ENCODE assay signal across 8 cellular contexts in genomic region chr1:109640285-109640865, GRCh38. TPM values are rescaled to one million over a fixed set of nuclear protein-coding genes. Genes with fewer than 3 reads are reported as not detected.
A peak's percentile ranks its signal among the peaks of the same experiment; 100 is the strongest.
DNase-seq lines count a peak whose midpoint lies in the region; ATAC-seq and TF ChIP-seq lines count a peak whose summit lies in the region.

No MANE protein-coding gene starts in this region.

- ATAC-seq in GM19438 (IDR thresholded peaks at IDR 0.05; ENCODE audit: low read depth, unreplicated experiment) = peak; percentile 55
- peak; percentile 38 to 75 (median 71) for ATAC-seq in heart left ventricle
- no peak for ATAC-seq in GM21528 (IDR thresholded peaks at IDR 0.05; ENCODE audit: low FRiP score, unreplicated experiment)

- H3K36me3 ChIP-seq in Loucy (ENCODE audit: insufficient read depth, low read length) (no peaks in the 10 kb centered on the region), heart left ventricle (no peaks in the 10 kb centered on the region)

- intact Hi-C loops in heart left ventricle (cut with DNase I) = loop anchor here (2.0 to 10.0 kb wide), 7 partner anchors 47 to 347 kb away; partner anchors contain the start of genes AHCYL1 (in 8 of the 10), GNAI3 (in 5 of the 10) and GSTM1 (in 3 of the 10)

- H3K27ac Mint-ChIP-seq in activated naive CD4-positive, alpha-beta T cell treated with anti-CD3 and anti-CD28 coated beads, Interleukin-2, amount 10 ng/mL, durations not matched to agents 7 days and 5 days = no peak overlapping the region

- no peaks in the 10 kb centered on the region for H3K79me2 ChIP-seq in Loucy (ENCODE audit: insufficient read depth, low read length)

- 35 to 54% (median 44%) methylated on average over 2 to 5 of the region's 5 CpGs for WGBS in heart left ventricle, 4 donors

- no peaks in the 10 kb centered on the region for H3K9me3 Mint-ChIP-seq in activated naive CD4-positive, alpha-beta T cell treated with anti-CD3 and anti-CD28 coated beads, Interleukin-2, amount 10 ng/mL, durations not matched to agents 7 days and 5 days

- TF ChIP-seq POLR2A in heart left ventricle (IDR thresholded peaks at IDR 0.05) = no peak

- H3K9me2 ChIP-seq in Loucy (replicated peaks; ENCODE audit: low read depth, low read length) = no peaks in the 10 kb centered on the region

- no peak overlapping the region for H3K27ac ChIP-seq in heart left ventricle

- H3K4me1 Mint-ChIP-seq in activated naive CD4-positive, alpha-beta T cell treated with anti-CD3 and anti-CD28 coated beads, Interleukin-2, amount 10 ng/mL, durations not matched to agents 7 days and 5 days = peaks cover 17% of the 10 kb centered on the region

- H3K27me3 Mint-ChIP-seq in activated naive CD4-positive, alpha-beta T cell treated with anti-CD3 and anti-CD28 coated beads, Interleukin-2, amount 10 ng/mL, durations not matched to agents 7 days and 5 days = peaks cover 40% of the 10 kb centered on the region

- H3K9ac ChIP-seq in Loucy (ENCODE audit: low read depth, low read length, poor library complexity, severe bottlenecking) = no peak overlapping the region

- TF ChIP-seq CTCF in Loucy (conservative IDR thresholded peaks at IDR 0.05; ENCODE audit: low read length) = peak; percentile 97
- peak; percentile 86 to 98 (median 94) for TF ChIP-seq CTCF in heart left ventricle (IDR thresholded peaks at IDR 0.05)
- peak; percentile 97 for TF ChIP-seq CTCF in retinal pigment epithelial cell (conservative IDR thresholded peaks at IDR 0.05; ENCODE audit: low read depth, low read length)

- H3K27me3 ChIP-seq in Loucy (ENCODE audit: insufficient read depth, low read length, poor library complexity, severe bottlenecking) (no peaks in the 10 kb centered on the region), heart left ventricle (no peaks in the 10 kb centered on the region)

- DNase-seq in C1 segment of cervical spinal cord (lab: John Stamatoyannopoulos, UW) = peak in 12 of 14 donors; percentile 36 to 84 (median 64)
- peak; percentile 64 for DNase-seq in SKM-1 (lab: John Stamatoyannopoulos, UW; ENCODE audit: unreplicated experiment)
- peak; percentile 95 for DNase-seq in activated naive CD4-positive, alpha-beta T cell treated with anti-CD3 and anti-CD28 coated beads, Interleukin-2, amount 10 ng/mL, durations not matched to agents 7 days and 5 days
- peak; percentile 76 to 91 (median 83) for DNase-seq in heart left ventricle
- DNase-seq in retinal pigment epithelial cell (ENCODE audit: low read depth) = no peak

- H3K4me1 ChIP-seq in Loucy (ENCODE audit: insufficient read depth, low read length, poor library complexity, severe bottlenecking) = peaks cover 6% of the 10 kb centered on the region
- peaks cover 0 to 23% (median 10%) of the 10 kb centered on the region in 12 donors for H3K4me1 ChIP-seq in heart left ventricle

- CTCF ChIA-PET in activated naive CD4-positive, alpha-beta T cell treated with anti-CD3 and anti-CD28 coated beads, Interleukin-2, amount 10 ng/mL, durations not matched to agents 7 days and 5 days (lab: Charles Lee) = interaction anchor here (0.5 to 12.4 kb wide), 53 partner anchors 10 to 421 kb away, joined by 3 to 326 read pairs (median 4); partner anchors contain the start of genes AHCYL1, AMPD2, GNAI3 and GNAT2

- H3K4me3 ChIP-seq in Loucy (ENCODE audit: low read length, poor library complexity, severe bottlenecking) = no peak overlapping the region
- H3K4me3 ChIP-seq in heart left ventricle = no peak overlapping the region
- H3K4me3 ChIP-seq in retinal pigment epithelial cell (ENCODE audit: low read length) = no peak overlapping the region

- H3K4me3 Mint-ChIP-seq in activated naive CD4-positive, alpha-beta T cell treated with anti-CD3 and anti-CD28 coated beads, Interleukin-2, amount 10 ng/mL, durations not matched to agents 7 days and 5 days = no peak overlapping the region

- H3K36me3 Mint-ChIP-seq in activated naive CD4-positive, alpha-beta T cell treated with anti-CD3 and anti-CD28 coated beads, Interleukin-2, amount 10 ng/mL, durations not matched to agents 7 days and 5 days = no peaks in the 10 kb centered on the region

- no peak overlapping the region for H3K4me2 ChIP-seq in Loucy (ENCODE audit: low read depth, low read length, poor library complexity, severe bottlenecking)

- peak overlapping the region; percentile 47 for H2AFZ ChIP-seq in Loucy (ENCODE audit: low read length)

- no peaks in the 10 kb centered on the region; the same call in 1 of the 2 replicates for H3F3A ChIP-seq in Loucy (ENCODE audit: low read depth)

- no peaks in the 10 kb centered on the region for H3K9me3 ChIP-seq in Loucy (ENCODE audit: insufficient read depth, low read depth, low read length)
- H3K9me3 ChIP-seq in heart left ventricle = no peaks in the 10 kb centered on the region

- no peaks in the 10 kb centered on the region for H4K20me1 ChIP-seq in Loucy (ENCODE audit: insufficient read depth, low read length, poor library complexity, severe bottlenecking)

RNA-seq across cellular contexts. Expression of gene GSTM4, which starts 15.5 kb away (rescaled TPM):
- total RNA-seq in heart left ventricle = 10 to 100 TPM; 29.2 to 48.4 (median 44.5) TPM
- 10 to 100 TPM; 21.7 to 42.1 TPM for polyA plus RNA-seq in heart left ventricle

RNA-seq across cellular contexts. Expression of gene AMPD2, which starts 20.7 kb away (rescaled TPM):
- total RNA-seq in heart left ventricle = 10 to 100 TPM in 5 of 9 donors, 1 to 10 TPM in 4; 7.5 to 29.9 (median 10.0) TPM
- 10 to 100 TPM in 1 of 2 donors, 1 to 10 TPM in 1; 7.4 to 17.1 TPM for polyA plus RNA-seq in heart left ventricle

RNA-seq across cellular contexts. Expression of gene GNAT2, which starts 21.0 kb away (rescaled TPM):
- total RNA-seq in heart left ventricle = not detected
- polyA plus RNA-seq in heart left ventricle = not detected

RNA-seq across cellular contexts. Expression of gene GSTM2, which starts 27.5 kb away (rescaled TPM):
- 10 to 100 TPM; 41.8 to 86.2 (median 62.3) TPM for total RNA-seq in heart left ventricle
- 100 to 1,000 TPM in 1 of 2 donors, 10 to 100 TPM in 1; 20.5 to 101 TPM for polyA plus RNA-seq in heart left ventricle

RNA-seq across cellular contexts. Expression of gene GSTM1, which starts 47.2 kb away (rescaled TPM):
- 10 to 100 TPM in 5 of 9 donors, not detected in 4; 17.9 to 60.0 (median 26.8) TPM for total RNA-seq in heart left ventricle
- 10 to 100 TPM in 1 of 2 donors, under 1 TPM in 1; 0.10 to 39.5 TPM for polyA plus RNA-seq in heart left ventricle
